In the genomic region with DNA sequence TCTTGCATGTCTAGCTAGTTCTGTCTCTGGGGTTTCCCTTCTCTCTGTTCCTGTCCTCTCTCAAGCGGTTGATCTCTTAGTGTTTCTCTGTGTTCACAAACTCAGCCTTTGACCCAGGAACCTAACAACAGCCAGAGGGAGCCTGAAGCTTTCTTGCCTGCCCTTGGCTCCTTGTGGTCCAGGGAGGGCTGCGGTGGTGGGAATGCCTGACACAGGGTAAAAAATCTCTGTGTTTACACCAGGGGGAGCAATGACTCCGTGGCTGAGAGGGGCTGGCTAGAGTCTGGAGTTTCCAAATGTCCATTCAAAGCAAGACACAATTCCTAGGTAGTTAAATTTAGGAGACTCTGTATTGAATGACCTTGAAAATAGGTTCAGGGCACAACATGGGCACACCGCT, we compare ENCODE assay signal across 10 cellular contexts. TPM values are rescaled to one million over a fixed set of nuclear protein-coding genes. Genes with fewer than 3 reads are reported as not detected.
DNase-seq lines count a peak whose midpoint lies in the region; ATAC-seq, FAIRE-seq and TF ChIP-seq lines count a peak whose summit lies in the region.
"Not testable (repeated sequence)": the region's sequence is repeated elsewhere in the genome, so short reads cannot be mapped to it uniquely, and the experiment has no call there.
"Had no signal": no experiment of that assay in that cellular context is flagged by ENCODE, and none has a peak within 500 bp of the region (broad histone marks: within the 10 kb centered on the region; RNA-seq: fewer than 3 reads in every experiment).

No MANE protein-coding gene starts in this region.

- H4K20me1 ChIP-seq in osteoblast (ENCODE audit: insufficient read depth, low read length), result not testable (repeated sequence)

- ATAC-seq in esophagus mucosa, result peak; percentile 58

- H3K27ac ChIP-seq in osteoblast (ENCODE audit: low read depth, low read length), result not testable (repeated sequence)

- DNase-seq in EH (ENCODE audit: low read depth), result peak; percentile 68
- DNase-seq in LHCN-M2 (ENCODE audit: low read depth), result peak; percentile 8
- DNase-seq in NCI-H82 treated with DMSO at 0.1 percent for 48 hours (lab: John Stamatoyannopoulos, UW; ENCODE audit: unreplicated experiment), result peak; percentile 63
- DNase-seq in activated naive CD4-positive, alpha-beta T cell treated with anti-CD3 and anti-CD28 coated beads for 36 hours, result peak; percentile 6
- DNase-seq in iPS-NIHi7 (ENCODE audit: extremely low spot score), result peak; percentile 66
- DNase-seq in osteoblast (ENCODE audit: insufficient read length, low spot score, missing footprints), result not testable (repeated sequence)
- peak; percentile 36 for DNase-seq in urothelium cell line (ENCODE audit: low spot score)

- intact Hi-C loops in activated naive CD4-positive, alpha-beta T cell treated with anti-CD3 and anti-CD28 coated beads for 36 hours (cut with micrococcal nuclease), result loop anchor here (1.0 to 10.0 kb wide), 3 partner anchors 63 to 538 kb away; no protein-coding TSS in a partner anchor

- H2AFZ ChIP-seq in osteoblast (ENCODE audit: low read length), result not testable (repeated sequence)

- H3K27me3 Mint-ChIP-seq in activated naive CD4-positive, alpha-beta T cell treated with anti-CD3 and anti-CD28 coated beads for 36 hours (ENCODE audit: low read depth), result peaks cover 36% of the 10 kb centered on the region

- H3K4me3 ChIP-seq in osteoblast (ENCODE audit: insufficient read depth, low read length), result not testable (repeated sequence)

- not testable (repeated sequence) for H3K4me1 Mint-ChIP-seq in activated naive CD4-positive, alpha-beta T cell treated with anti-CD3 and anti-CD28 coated beads for 36 hours (ENCODE audit: low read depth)

- not testable (repeated sequence) for H3K9me3 ChIP-seq in osteoblast (ENCODE audit: low read depth, low read length)

- not testable (repeated sequence) for H3K36me3 ChIP-seq in osteoblast (ENCODE audit: insufficient read depth, low read length)

- not testable (repeated sequence) for H3K36me3 Mint-ChIP-seq in activated naive CD4-positive, alpha-beta T cell treated with anti-CD3 and anti-CD28 coated beads for 36 hours (ENCODE audit: low read depth)

- peak; percentile 45 for TF ChIP-seq CTCF in osteoblast (IDR thresholded peaks at IDR 0.05; ENCODE audit: extremely low read depth, low read depth, low read length)

- H3K9me3 Mint-ChIP-seq in activated naive CD4-positive, alpha-beta T cell treated with anti-CD3 and anti-CD28 coated beads for 36 hours, result not testable (repeated sequence)

- H3K4me2 ChIP-seq in osteoblast (ENCODE audit: insufficient read depth, low read length), result not testable (repeated sequence)

- not testable (repeated sequence) for H3K79me2 ChIP-seq in osteoblast (ENCODE audit: insufficient read depth, low read length)

- CTCF ChIA-PET in activated naive CD4-positive, alpha-beta T cell treated with anti-CD3 and anti-CD28 coated beads for 36 hours (lab: Charles Lee), result interaction anchor here (0.6 to 0.9 kb wide), 2 partner anchors 65 to 960 kb away, joined by 3 read pairs; no protein-coding TSS in a partner anchor

- not testable (repeated sequence) for H3K4me1 ChIP-seq in osteoblast (ENCODE audit: insufficient read depth, low read length)

- H3K27me3 ChIP-seq in osteoblast (ENCODE audit: insufficient read depth, low read length), result peaks cover 18% of the 10 kb centered on the region

- not testable (repeated sequence) for FAIRE-seq in urothelium cell line (lab: Jason Lieb, UNC)

- H3K27ac Mint-ChIP-seq in activated naive CD4-positive, alpha-beta T cell treated with anti-CD3 and anti-CD28 coated beads for 36 hours, result not testable (repeated sequence)

- not testable (repeated sequence) for H3K4me3 Mint-ChIP-seq in activated naive CD4-positive, alpha-beta T cell treated with anti-CD3 and anti-CD28 coated beads for 36 hours

RNA-seq across cellular contexts. Expression of gene KALRN, which starts 16.7 kb away (rescaled TPM):
- total RNA-seq in LHCN-M2 (2014; rRNA removed), result 1.0 and 2.4 TPM in 2 replicates
- 1.00 TPM for polyA plus RNA-seq in LHCN-M2 (2012)
- 1 to 10 TPM; 8.1 to 8.9 TPM for total RNA-seq in activated naive CD4-positive, alpha-beta T cell treated with anti-CD3 and anti-CD28 coated beads for 36 hours
- 22.0 TPM for total RNA-seq in esophagus mucosa
- total RNA-seq in osteoblast, result 9.4 and 13.4 TPM in 2 replicates

RNA-seq across cellular contexts. Expression of gene ROPN1, which starts 24.6 kb away (rescaled TPM):
- not detected in 2 replicates for total RNA-seq in LHCN-M2 (2014; rRNA removed)
- not detected for polyA plus RNA-seq in LHCN-M2 (2012)
- total RNA-seq in activated naive CD4-positive, alpha-beta T cell treated with anti-CD3 and anti-CD28 coated beads for 36 hours, result not detected
- not detected for total RNA-seq in esophagus mucosa
- total RNA-seq in osteoblast, result not detected in 2 replicates
- total RNA-seq: activated CD4-positive, alpha-beta memory T cell treated with anti-CD3 and anti-CD28 coated beads, Interleukin-2, amount 10 ng/mL, durations not matched to agents 7 days and 5 days had no signal
- polyA plus RNA-seq: esophagus had no signal

RNA-seq across cellular contexts. Expression of gene CCDC14, which starts 55.5 kb away (rescaled TPM):
- 50.4 and 60.9 TPM in 2 replicates for total RNA-seq in LHCN-M2 (2014; rRNA removed)
- 12.2 TPM for polyA plus RNA-seq in LHCN-M2 (2012)
- 10 to 100 TPM; 44.8 to 48.4 TPM for total RNA-seq in activated naive CD4-positive, alpha-beta T cell treated with anti-CD3 and anti-CD28 coated beads for 36 hours
- 11.8 TPM for total RNA-seq in esophagus mucosa
- total RNA-seq in osteoblast, result 45.7 and 51.4 TPM in 2 replicates
